ENCODE assay signal across 1 cellular context in the genomic region with DNA sequence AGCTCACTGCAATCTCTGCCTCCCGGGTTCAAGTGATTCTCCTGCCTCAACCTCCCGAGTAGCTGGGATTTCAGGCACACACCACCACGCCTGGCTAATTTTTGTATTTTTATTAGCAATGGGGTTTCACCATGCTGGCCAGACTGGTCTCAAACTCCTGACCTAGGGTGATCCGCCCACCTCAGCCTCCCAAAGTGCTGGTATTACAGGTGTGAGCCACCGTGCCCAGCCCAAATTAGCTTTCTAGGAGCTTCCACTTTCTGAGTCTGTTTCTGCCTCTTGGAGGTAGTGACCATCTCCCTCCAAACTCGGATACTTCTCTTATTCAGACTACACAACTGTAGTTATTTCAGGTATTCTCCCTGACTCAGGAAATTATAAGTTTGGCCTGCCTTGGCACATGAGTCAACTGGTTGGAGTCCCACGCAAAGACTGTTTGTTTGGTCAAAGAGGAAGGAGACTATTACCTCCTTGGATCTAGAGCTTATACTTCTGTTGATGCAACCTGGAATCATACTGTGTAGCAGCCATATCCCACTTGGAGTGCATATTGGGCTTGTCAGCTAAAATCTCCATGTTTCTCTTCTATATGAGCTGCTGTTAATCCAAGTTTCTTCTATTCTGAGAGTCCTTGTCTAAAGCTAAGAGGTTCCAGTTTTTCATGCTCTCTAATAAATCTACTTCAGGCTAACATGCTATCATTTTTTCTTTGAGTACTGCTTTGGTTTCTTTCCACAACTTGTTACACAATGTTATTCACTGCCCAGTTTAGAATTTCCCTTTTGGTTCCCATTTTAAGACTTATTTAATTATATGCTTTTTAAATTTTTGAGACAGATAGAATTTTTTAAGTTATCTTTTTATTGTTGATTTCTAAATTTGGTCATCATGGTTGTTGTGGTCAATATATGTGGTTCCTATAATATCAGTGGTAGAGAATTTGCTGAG.
TF ChIP-seq lines count a peak whose summit lies in the region.

No MANE protein-coding gene starts in this region.

TF ChIP-seq in IMR-90, 13 proteins besides CTCF, POLR2A, EP300 and RAD21:
- no peak for TF ChIP-seq NFE2L2 (IDR thresholded peaks at IDR 0.05; ENCODE audit: low read depth, low read length)
- no peak for TF ChIP-seq CEBPB (IDR thresholded peaks at IDR 0.05; ENCODE audit: low read depth, low read length)
- TF ChIP-seq BHLHE40 (IDR thresholded peaks at IDR 0.05; ENCODE audit: low read depth, low read length): no peak
- TF ChIP-seq RFX5 (IDR thresholded peaks at IDR 0.05; ENCODE audit: low read depth, low read length): no peak
- TF ChIP-seq, protein P1, sequence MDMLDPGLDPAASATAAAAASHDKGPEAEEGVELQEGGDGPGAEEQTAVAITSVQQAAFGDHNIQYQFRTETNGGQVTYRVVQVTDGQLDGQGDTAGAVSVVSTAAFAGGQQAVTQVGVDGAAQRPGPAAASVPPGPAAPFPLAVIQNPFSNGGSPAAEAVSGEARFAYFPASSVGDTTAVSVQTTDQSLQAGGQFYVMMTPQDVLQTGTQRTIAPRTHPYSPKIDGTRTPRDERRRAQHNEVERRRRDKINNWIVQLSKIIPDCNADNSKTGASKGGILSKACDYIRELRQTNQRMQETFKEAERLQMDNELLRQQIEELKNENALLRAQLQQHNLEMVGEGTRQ (IDR thresholded peaks at IDR 0.05; ENCODE audit: low read depth, low read length): no peak
- peak; percentile 79 for TF ChIP-seq RCOR1 (IDR thresholded peaks at IDR 0.05; ENCODE audit: insufficient replicate concordance, low read length)
- no peak for TF ChIP-seq MXI1 (IDR thresholded peaks at IDR 0.05; ENCODE audit: borderline replicate concordance, low read depth, low read length)
- TF ChIP-seq, protein P2, sequence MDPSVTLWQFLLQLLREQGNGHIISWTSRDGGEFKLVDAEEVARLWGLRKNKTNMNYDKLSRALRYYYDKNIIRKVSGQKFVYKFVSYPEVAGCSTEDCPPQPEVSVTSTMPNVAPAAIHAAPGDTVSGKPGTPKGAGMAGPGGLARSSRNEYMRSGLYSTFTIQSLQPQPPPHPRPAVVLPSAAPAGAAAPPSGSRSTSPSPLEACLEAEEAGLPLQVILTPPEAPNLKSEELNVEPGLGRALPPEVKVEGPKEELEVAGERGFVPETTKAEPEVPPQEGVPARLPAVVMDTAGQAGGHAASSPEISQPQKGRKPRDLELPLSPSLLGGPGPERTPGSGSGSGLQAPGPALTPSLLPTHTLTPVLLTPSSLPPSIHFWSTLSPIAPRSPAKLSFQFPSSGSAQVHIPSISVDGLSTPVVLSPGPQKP (IDR thresholded peaks at IDR 0.05; ENCODE audit: borderline replicate concordance, low read depth, low read length): no peak
- no peak for TF ChIP-seq MAZ (IDR thresholded peaks at IDR 0.05; ENCODE audit: borderline replicate concordance, low read depth, low read length)
- peak; percentile 43; the same call in 1 of the 2 replicates for TF ChIP-seq MAFK (IDR thresholded peaks at IDR 0.05; ENCODE audit: low read depth, low read length)
